17 cellular contexts compared by ENCODE assay signal in the genomic region with DNA sequence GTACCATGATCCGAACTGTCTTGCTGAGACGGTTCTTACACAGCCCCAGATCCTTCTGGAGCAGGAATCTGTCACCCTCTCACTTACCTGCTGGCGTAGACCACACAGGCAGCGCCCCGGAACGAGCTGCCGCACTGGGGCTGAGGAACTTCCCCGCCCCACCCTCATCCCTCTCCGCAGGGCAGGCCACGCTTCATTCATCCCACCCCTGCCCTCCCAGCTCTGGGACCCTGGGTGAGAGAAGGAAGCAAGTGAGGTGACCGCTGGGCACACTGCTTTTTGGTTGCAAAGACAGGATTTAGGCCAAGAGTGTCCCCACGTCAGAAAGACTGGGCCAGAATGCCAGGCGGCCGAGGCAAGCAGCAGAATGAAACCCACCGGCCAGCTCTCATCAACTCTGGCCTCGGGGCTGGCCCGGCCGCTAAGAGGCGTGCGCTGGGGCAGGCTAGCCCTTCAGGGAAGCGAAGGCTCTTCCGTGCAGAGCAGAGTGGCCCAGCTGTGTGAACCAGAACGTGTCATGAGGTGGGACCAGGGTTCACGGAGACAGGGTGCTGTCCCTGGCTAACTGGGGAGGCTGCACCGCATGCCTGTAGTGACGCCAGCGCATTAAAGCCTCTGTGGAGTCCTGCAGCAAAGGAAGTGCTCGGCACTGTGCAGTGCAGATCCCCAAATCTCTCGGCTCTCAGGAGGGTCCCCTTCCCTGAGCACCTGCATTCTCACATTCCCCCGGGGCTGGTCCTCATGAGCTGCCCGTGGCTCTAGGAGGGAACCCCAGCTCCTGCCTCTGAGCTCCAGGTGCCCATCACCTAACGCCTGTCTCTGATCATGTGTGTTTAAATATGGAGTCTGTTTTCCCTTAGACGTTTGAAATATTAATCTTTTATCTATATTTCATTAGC.
"Had no signal": no experiment of that assay in that cellular context is flagged by ENCODE, and none has a peak within 500 bp of the region (broad histone marks: within the 10 kb centered on the region; RNA-seq: fewer than 3 reads in every experiment).

No MANE protein-coding gene starts in this region.

- H3K9me3 ChIP-seq: suprapubic skin had no signal

- H3K27me3 ChIP-seq: suprapubic skin had no signal

- ATAC-seq: left lobe of liver; naive thymus-derived CD4-positive, alpha-beta T cell; stimulated activated naive CD8-positive, alpha-beta T cell treated with anti-CD3 and anti-CD28 coated beads, Interleukin-15, Interleukin-2, amounts not matched to agents 100 U/mL and 50 U/mL, for 24 hours had no signal

- FAIRE-seq: colon, endometrium, frontal cortex had no signal

- H3K27ac ChIP-seq: suprapubic skin, WERI-Rb-1 had no signal

- H3K36me3 Mint-ChIP-seq: activated naive CD8-positive, alpha-beta T cell treated with anti-CD3 and anti-CD28 coated beads, Interleukin-2, amount 10 ng/mL, durations not matched to agents 7 days and 5 days had no signal

- H3K27ac Mint-ChIP-seq: activated naive CD8-positive, alpha-beta T cell treated with anti-CD3 and anti-CD28 coated beads, Interleukin-2, amount 10 ng/mL, durations not matched to agents 7 days and 5 days had no signal

- DNase-seq: activated CD4-positive, alpha-beta T cell treated with anti-CD3 and anti-CD28 coated beads, Interleukin-2, amount 50 U/mL, for 4 hours; activated naive CD8-positive, alpha-beta T cell treated with anti-CD3 and anti-CD28 coated beads, Interleukin-2, amount 10 ng/mL, durations not matched to agents 7 days and 5 days; caudate nucleus; hypothalamus; islet precursor cell; naive thymus-derived CD4-positive, alpha-beta T cell; retina; stimulated activated CD4-positive, alpha-beta T cell treated with anti-CD3 and anti-CD28 coated beads, Interleukin-2, amount 100 ng/mL, for 24 hours; stimulated activated naive CD8-positive, alpha-beta T cell treated with anti-CD3 and anti-CD28 coated beads, Interleukin-15, Interleukin-2, amounts not matched to agents 100 U/mL and 50 U/mL, for 24 hours; trophoblast cell; WERI-Rb-1 had no signal

- H3K9me3 Mint-ChIP-seq: activated naive CD8-positive, alpha-beta T cell treated with anti-CD3 and anti-CD28 coated beads, Interleukin-2, amount 10 ng/mL, durations not matched to agents 7 days and 5 days; brain; naive thymus-derived CD4-positive, alpha-beta T cell had no signal

- H3K4me3 ChIP-seq: suprapubic skin had no signal

- H3K27me3 Mint-ChIP-seq: activated naive CD8-positive, alpha-beta T cell treated with anti-CD3 and anti-CD28 coated beads, Interleukin-2, amount 10 ng/mL, durations not matched to agents 7 days and 5 days; naive thymus-derived CD4-positive, alpha-beta T cell had no signal

- H3K4me3 Mint-ChIP-seq: activated naive CD8-positive, alpha-beta T cell treated with anti-CD3 and anti-CD28 coated beads, Interleukin-2, amount 10 ng/mL, durations not matched to agents 7 days and 5 days had no signal
